ENCODE assay signal across 8 cellular contexts in genomic region chr2:118706844-118707243, GRCh38.
"Had no signal": no experiment of that assay in that cellular context is flagged by ENCODE, and none has a peak within 500 bp of the region (broad histone marks: within the 10 kb centered on the region; RNA-seq: fewer than 3 reads in every experiment).

No MANE protein-coding gene starts in this region.

- H3K4me3 ChIP-seq: GM12878 had no signal

- FAIRE-seq: G401.6, GM12878, GM12891, GM12892, GM18507, GM19239 had no signal

- ATAC-seq: GM12878 had no signal

- DNase-seq: GDM1, GF-D8 had no signal
